ENCODE assay signal across 20 cellular contexts in the genomic region with DNA sequence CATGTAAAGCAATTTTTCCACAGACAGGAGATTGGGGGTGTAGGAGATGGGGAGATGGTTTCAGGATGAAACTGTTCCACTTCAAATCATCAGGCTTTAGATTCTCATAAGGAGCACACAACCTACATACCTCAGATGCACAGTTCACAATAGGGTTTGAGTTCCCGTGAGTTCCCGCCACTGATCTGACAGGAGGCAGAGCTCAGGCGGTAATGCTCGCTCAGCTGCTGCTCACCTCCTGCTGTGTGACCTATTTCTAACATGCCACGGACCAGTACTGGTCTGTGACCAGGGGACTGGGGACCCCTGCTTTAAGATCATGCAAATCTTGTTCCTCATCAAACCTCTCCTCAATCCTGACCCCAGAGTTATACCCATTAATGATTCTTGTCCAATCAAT.
DNase-seq lines count a peak whose midpoint lies in the region; ATAC-seq and TF ChIP-seq lines count a peak whose summit lies in the region.
"Had no signal": no experiment of that assay in that cellular context is flagged by ENCODE, and none has a peak within 500 bp of the region (broad histone marks: within the 10 kb centered on the region; RNA-seq: fewer than 3 reads in every experiment).

No MANE protein-coding gene starts in this region.

- TF ChIP-seq CTCF in ascending aorta (IDR thresholded peaks at IDR 0.05), result no peak

- POLR2A ChIA-PET in activated CD8-positive, alpha-beta T cell treated with anti-CD3 and anti-CD28 coated beads, Interleukin-2, amount 10 ng/mL, durations not matched to agents 7 days and 5 days (lab: Charles Lee), result no interaction called here

- DNase-seq in ELF-1 (ENCODE audit: low read depth, low spot score) (peak; percentile 32), cerebellum (ENCODE audit: low spot score) (peak; percentile 8), NCI-H1694 (lab: John Stamatoyannopoulos, UW) (no peak), ascending aorta (ENCODE audit: low spot score in 2 of 2) (no peak), NCI-H345 (lab: John Stamatoyannopoulos, UW) (no peak)
- DNase-seq in activated CD8-positive, alpha-beta T cell treated with anti-CD3 and anti-CD28 coated beads, Interleukin-2, amount 10 ng/mL, durations not matched to agents 7 days and 5 days, result no peak
- DNase-seq: activated CD4-positive, alpha-beta T cell treated with anti-CD3 and anti-CD28 coated beads for 4 hours; activated naive CD8-positive, alpha-beta T cell treated with anti-CD3 and anti-CD28 coated beads for 36 hours; effector memory CD4-positive, alpha-beta T cell; NCI-H1105; NCI-H510A; nephron progenitor cell; Peyer's patch had no signal

- H3K9me3 Mint-ChIP-seq in activated CD8-positive, alpha-beta T cell treated with anti-CD3 and anti-CD28 coated beads, Interleukin-2, amount 10 ng/mL, durations not matched to agents 7 days and 5 days (ENCODE audit: insufficient read depth), result no peaks in the 10 kb centered on the region
- H3K9me3 Mint-ChIP-seq: activated naive CD8-positive, alpha-beta T cell treated with anti-CD3 and anti-CD28 coated beads for 36 hours; nephron progenitor cell had no signal

- CTCF ChIA-PET in activated CD8-positive, alpha-beta T cell treated with anti-CD3 and anti-CD28 coated beads, Interleukin-2, amount 10 ng/mL, durations not matched to agents 7 days and 5 days (lab: Charles Lee), result interaction anchor here (1.4 kb wide), 1 partner anchor 126 kb away, joined by 10 read pairs; no protein-coding TSS in a partner anchor

- intact Hi-C loops in ascending aorta (cut with DNase I), result loop anchor here (2.0 kb wide), 1 partner anchor 126 kb away; no protein-coding TSS in a partner anchor

- H3K36me3 Mint-ChIP-seq in activated CD8-positive, alpha-beta T cell treated with anti-CD3 and anti-CD28 coated beads, Interleukin-2, amount 10 ng/mL, durations not matched to agents 7 days and 5 days (ENCODE audit: low read depth), result no peaks in the 10 kb centered on the region
- H3K36me3 Mint-ChIP-seq: activated naive CD8-positive, alpha-beta T cell treated with anti-CD3 and anti-CD28 coated beads for 36 hours had no signal

- no peaks in the 10 kb centered on the region for H3K27me3 ChIP-seq in ascending aorta
- H3K27me3 ChIP-seq: esophagus muscularis mucosa, Peyer's patch, SJSA1, suprapubic skin had no signal

- no peak overlapping the region for H3K27ac ChIP-seq in ascending aorta
- H3K27ac ChIP-seq: esophagus muscularis mucosa, Peyer's patch, prostate gland, SJSA1, suprapubic skin had no signal

- H3K4me3 Mint-ChIP-seq in activated CD8-positive, alpha-beta T cell treated with anti-CD3 and anti-CD28 coated beads, Interleukin-2, amount 10 ng/mL, durations not matched to agents 7 days and 5 days, result no peak overlapping the region
- H3K4me3 Mint-ChIP-seq: activated naive CD8-positive, alpha-beta T cell treated with anti-CD3 and anti-CD28 coated beads for 36 hours; B cell; nephron progenitor cell had no signal

- H3K4me1 Mint-ChIP-seq in activated CD8-positive, alpha-beta T cell treated with anti-CD3 and anti-CD28 coated beads, Interleukin-2, amount 10 ng/mL, durations not matched to agents 7 days and 5 days (ENCODE audit: low read depth), result no peaks in the 10 kb centered on the region
- H3K4me1 Mint-ChIP-seq: B cell had no signal

- H3K9me3 ChIP-seq in ascending aorta, result no peaks in the 10 kb centered on the region
- H3K9me3 ChIP-seq: esophagus muscularis mucosa, Peyer's patch, prostate gland, SJSA1, suprapubic skin had no signal

- ATAC-seq in GM19035 (IDR thresholded peaks at IDR 0.05; ENCODE audit: unreplicated experiment) (peak; percentile 14), HG02885 (IDR thresholded peaks at IDR 0.05; ENCODE audit: poor library complexity, unreplicated experiment) (peak; percentile 13)
- no peak for ATAC-seq in activated CD8-positive, alpha-beta T cell treated with anti-CD3 and anti-CD28 coated beads, Interleukin-2, amount 10 ng/mL, durations not matched to agents 7 days and 5 days

- peaks cover 5 to 10% of the 10 kb centered on the region in 2 donors for H3K36me3 ChIP-seq in ascending aorta
- H3K36me3 ChIP-seq: esophagus muscularis mucosa, Peyer's patch, prostate gland, SJSA1, suprapubic skin had no signal

- H3K4me3 ChIP-seq in ascending aorta, result no peak overlapping the region
- H3K4me3 ChIP-seq: esophagus muscularis mucosa, Peyer's patch, prostate gland, SJSA1, suprapubic skin had no signal

- no peak overlapping the region for H3K27ac Mint-ChIP-seq in activated CD8-positive, alpha-beta T cell treated with anti-CD3 and anti-CD28 coated beads, Interleukin-2, amount 10 ng/mL, durations not matched to agents 7 days and 5 days
- H3K27ac Mint-ChIP-seq: activated naive CD8-positive, alpha-beta T cell treated with anti-CD3 and anti-CD28 coated beads for 36 hours; B cell; nephron progenitor cell had no signal

- no peaks in the 10 kb centered on the region for H3K27me3 Mint-ChIP-seq in activated CD8-positive, alpha-beta T cell treated with anti-CD3 and anti-CD28 coated beads, Interleukin-2, amount 10 ng/mL, durations not matched to agents 7 days and 5 days (ENCODE audit: low read depth)
- H3K27me3 Mint-ChIP-seq: activated naive CD8-positive, alpha-beta T cell treated with anti-CD3 and anti-CD28 coated beads for 36 hours; B cell had no signal

- no peaks in the 10 kb centered on the region for H3K4me1 ChIP-seq in ascending aorta
- H3K4me1 ChIP-seq: Peyer's patch, prostate gland, SJSA1, suprapubic skin had no signal

Comparison
In these comparisons a context has a peak if more than half of its experiments do, and no peak if none do; other contexts are left out.
1. DNase-seq: peak in ELF-1 (single experiment) and cerebellum (single experiment); none in activated CD8-positive, alpha-beta T cell treated with anti-CD3 and anti-CD28 coated beads, Interleukin-2, amount 10 ng/mL, durations not matched to agents 7 days and 5 days (single experiment), NCI-H1694 (single experiment), ascending aorta (0 of 2) and NCI-H345 (single experiment).